9 cellular contexts compared by ENCODE assay signal in the genomic region with DNA sequence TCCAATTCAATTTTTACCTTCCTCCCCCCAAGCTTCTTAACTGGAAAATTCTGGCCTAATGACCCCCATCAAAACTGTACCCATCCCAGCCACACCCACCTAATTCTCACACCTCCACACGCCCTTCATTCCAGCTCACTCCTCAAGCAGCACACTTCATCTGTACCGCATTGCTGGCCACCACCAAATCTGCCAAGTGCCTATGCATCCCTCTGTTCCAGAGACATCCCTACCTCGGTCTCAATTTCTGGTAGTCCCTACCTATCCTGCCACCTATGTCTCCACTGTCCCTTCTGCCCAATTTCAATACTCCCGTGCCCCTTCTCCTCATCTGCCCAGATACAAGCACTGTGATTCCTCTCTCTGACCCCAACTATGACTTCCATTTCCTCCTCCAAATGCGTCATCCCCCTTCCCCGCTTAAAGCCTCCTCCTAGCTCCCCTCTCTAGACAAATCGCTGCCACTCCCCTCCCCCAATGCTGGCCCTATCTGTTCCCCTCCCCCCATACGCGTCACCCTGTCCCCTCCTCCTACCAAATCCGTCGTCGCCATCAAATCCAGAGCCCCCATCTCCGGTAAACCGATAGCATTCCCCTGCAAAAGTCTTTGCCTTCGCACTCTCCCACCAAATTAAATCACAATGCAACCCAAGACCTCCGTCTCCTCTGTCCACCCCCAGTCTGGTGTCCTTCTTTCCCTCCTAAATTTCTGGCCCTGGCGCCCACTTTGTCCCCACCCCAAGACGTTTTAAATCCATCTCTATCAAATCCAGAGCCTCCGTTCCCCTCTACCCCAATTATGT. TPM values are rescaled to one million over a fixed set of nuclear protein-coding genes. Genes with fewer than 3 reads are reported as not detected.
A peak's percentile ranks its signal among the peaks of the same experiment; 100 is the strongest.
DNase-seq lines count a peak whose midpoint lies in the region; ATAC-seq and TF ChIP-seq lines count a peak whose summit lies in the region.
"Had no signal": no experiment of that assay in that cellular context is flagged by ENCODE, and none has a peak within 500 bp of the region (broad histone marks: within the 10 kb centered on the region; RNA-seq: fewer than 3 reads in every experiment).

No MANE protein-coding gene starts in this region.

- H3K9me3 Mint-ChIP-seq in T-helper 2 cell treated with Interferon-gamma antibody and Interleukin-4, amounts not matched to agents 5 μg/mL and 100 μg/mL, for 36 hours: no peaks in the 10 kb centered on the region
- H3K9me3 Mint-ChIP-seq: stimulated activated naive CD8-positive, alpha-beta T cell treated with anti-CD3 and anti-CD28 coated beads, Interleukin-15, Interleukin-2, amounts not matched to agents 100 ng/mL and 50 ng/mL, for 24 hours had no signal

- H3K4me3 ChIP-seq in A673 (ENCODE audit: low read depth, low read length, poor library complexity, severe bottlenecking) (peak overlapping the region; percentile 99), HEK293 (ENCODE audit: low read depth, low read length) (peak overlapping the region; percentile 77), left lung (peak overlapping the region; percentile 98 to 99)

- H3K27me3 Mint-ChIP-seq in T-helper 2 cell treated with Interferon-gamma antibody and Interleukin-4, amounts not matched to agents 5 μg/mL and 100 μg/mL, for 36 hours (ENCODE audit: low read depth): peaks cover 2% of the 10 kb centered on the region
- H3K27me3 Mint-ChIP-seq: stimulated activated naive CD8-positive, alpha-beta T cell treated with anti-CD3 and anti-CD28 coated beads, Interleukin-15, Interleukin-2, amounts not matched to agents 100 ng/mL and 50 ng/mL, for 24 hours had no signal

- H3K27ac Mint-ChIP-seq in T-helper 2 cell treated with Interferon-gamma antibody and Interleukin-4, amounts not matched to agents 5 μg/mL and 100 μg/mL, for 36 hours: no peak overlapping the region

- H3K27ac ChIP-seq in A673 (ENCODE audit: low read depth, low read length, poor library complexity, severe bottlenecking) (peak overlapping the region; percentile 99), HEK293 (ENCODE audit: extremely low read depth, low read depth, low read length) (peak overlapping the region; percentile 38; the same call in 1 of the 2 replicates), left lung (peak overlapping the region; percentile 95 to 98)

- TF ChIP-seq CTCF in A673 (conservative IDR thresholded peaks at IDR 0.05; ENCODE audit: low read depth, low read length): no peak
- no peak for TF ChIP-seq CTCF in HEK293 (tag by site-specific recombination; IDR thresholded peaks at IDR 0.05)
- no peak for TF ChIP-seq CTCF in left lung (IDR thresholded peaks at IDR 0.05)

- H3K27me3 ChIP-seq in A673 (replicated peaks; ENCODE audit: insufficient read depth, low read depth, low read length, poor library complexity) (no peaks in the 10 kb centered on the region), left lung (no peaks in the 10 kb centered on the region)

- H3K9me3 ChIP-seq in A673 (ENCODE audit: low read depth, low read length, poor library complexity, severe bottlenecking) (no peaks in the 10 kb centered on the region), HEK293 (ENCODE audit: control insufficient read depth, insufficient read depth, low read depth, low read length) (no peaks in the 10 kb centered on the region), left lung (no peaks in the 10 kb centered on the region)

- H3K4me1 ChIP-seq in A673 (ENCODE audit: insufficient read depth, low read length, poor library complexity, severe bottlenecking): peaks cover 14% of the 10 kb centered on the region
- H3K4me1 ChIP-seq in HEK293 (ENCODE audit: control insufficient read depth, insufficient read depth, low read length): peaks cover 14% of the 10 kb centered on the region
- peaks cover 16 to 63% of the 10 kb centered on the region in 2 donors for H3K4me1 ChIP-seq in left lung

- intact Hi-C loops in A673 (cut with micrococcal nuclease; ENCODE audit: unreplicated experiment): no loop called here
- intact Hi-C loops in left lung (cut with DNase I): loop anchor here in 1 of 2 donors (10.0 kb wide), 1 partner anchor 100 kb away; a partner anchor contains a TSS

- H3K36me3 ChIP-seq in A673 (ENCODE audit: insufficient read depth, low read length, poor library complexity, severe bottlenecking) (peaks cover 6% of the 10 kb centered on the region), HEK293 (ENCODE audit: control insufficient read depth in 2 of 2, insufficient read depth in 1 of 2, low read length in 2 of 2) (peaks cover 0 to 25% of the 10 kb centered on the region in 2 experiments; a peak in 2 of 3 replicates), left lung (peaks cover 0 to 21% of the 10 kb centered on the region in 2 donors)

- DNase-seq in A673 (ENCODE audit: low spot score): peak; percentile 62
- DNase-seq in T-helper 2 cell treated with Interferon-gamma antibody and Interleukin-4, amounts not matched to agents 5 μg/mL and 100 μg/mL, for 36 hours (ENCODE audit: low spot score): peak; percentile 37
- peak; percentile 17 for DNase-seq in cerebellar cortex (ENCODE audit: low spot score)
- peak in 1 of 2 donors; percentile 65 for DNase-seq in left lung
- peak in 2 of 3 donors; percentile 55 to 74 for DNase-seq in stimulated activated CD4-positive, alpha-beta T cell treated with anti-CD3 and anti-CD28 coated beads, TNF-alpha, amount 100 ng/mL, for 48 hours (ENCODE audit: low read depth in 3 of 3)
- DNase-seq in NCI-H1092 (lab: John Stamatoyannopoulos, UW): no peak

- peaks cover 9% of the 10 kb centered on the region for H3K36me3 Mint-ChIP-seq in T-helper 2 cell treated with Interferon-gamma antibody and Interleukin-4, amounts not matched to agents 5 μg/mL and 100 μg/mL, for 36 hours (ENCODE audit: low read depth)

- TF ChIP-seq POLR2A in GM18505 (IDR thresholded peaks at IDR 0.05; ENCODE audit: borderline replicate concordance, extremely low read depth, insufficient read depth, insufficient read length): no peak

- no TSS peak for BruUV-seq in A673 (replicated peaks; lab: Mats Ljungman, UMichigan)

- H3K4me3 Mint-ChIP-seq in T-helper 2 cell treated with Interferon-gamma antibody and Interleukin-4, amounts not matched to agents 5 μg/mL and 100 μg/mL, for 36 hours: no peak overlapping the region
- H3K4me3 Mint-ChIP-seq: stimulated activated naive CD8-positive, alpha-beta T cell treated with anti-CD3 and anti-CD28 coated beads, Interleukin-15, Interleukin-2, amounts not matched to agents 100 ng/mL and 50 ng/mL, for 24 hours had no signal

- CTCF ChIA-PET in A673 (lab: Charles Lee) (no interaction called here), HEK293 (lab: Yijun Ruan, JAX) (interaction anchor here (0.6 to 5.1 kb wide), 4 partner anchors 34 to 679 kb away, joined by 3 to 41 read pairs (median 5); no protein-coding TSS in a partner anchor)

- POLR2A ChIA-PET in A673 (lab: Charles Lee; ENCODE audit: low non-redundant PET) (no interaction called here), HEK293 (lab: Yijun Ruan, JAX) (interaction anchor here (0.6 to 1.8 kb wide), 12 partner anchors 9 to 1068 kb away, joined by 3 to 17 read pairs (median 4); a partner anchor contains a TSS)

- peaks cover 28% of the 10 kb centered on the region for H3K4me1 Mint-ChIP-seq in T-helper 2 cell treated with Interferon-gamma antibody and Interleukin-4, amounts not matched to agents 5 μg/mL and 100 μg/mL, for 36 hours (ENCODE audit: low read depth)

- ATAC-seq in left lung (peak; percentile 25), GM18505 (IDR thresholded peaks at IDR 0.05; ENCODE audit: unreplicated experiment) (no peak)

TF ChIP-seq in HEK293, 187 proteins besides CTCF, POLR2A, EP300 and RAD21 (continues in another document):
- TF ChIP-seq ZNF629 (tag by site-specific recombination; IDR thresholded peaks at IDR 0.05) (peak; percentile 85), KLF10 (tag by site-specific recombination; IDR thresholded peaks at IDR 0.05) (peak; percentile 64; the same call in 1 of the 2 replicates), OSR2 (tag by site-specific recombination; IDR thresholded peaks at IDR 0.05) (0 out of 2 replicates have a peak, but pooled peaks have one; percentile 7)
- TF ChIP-seq, protein P1, sequence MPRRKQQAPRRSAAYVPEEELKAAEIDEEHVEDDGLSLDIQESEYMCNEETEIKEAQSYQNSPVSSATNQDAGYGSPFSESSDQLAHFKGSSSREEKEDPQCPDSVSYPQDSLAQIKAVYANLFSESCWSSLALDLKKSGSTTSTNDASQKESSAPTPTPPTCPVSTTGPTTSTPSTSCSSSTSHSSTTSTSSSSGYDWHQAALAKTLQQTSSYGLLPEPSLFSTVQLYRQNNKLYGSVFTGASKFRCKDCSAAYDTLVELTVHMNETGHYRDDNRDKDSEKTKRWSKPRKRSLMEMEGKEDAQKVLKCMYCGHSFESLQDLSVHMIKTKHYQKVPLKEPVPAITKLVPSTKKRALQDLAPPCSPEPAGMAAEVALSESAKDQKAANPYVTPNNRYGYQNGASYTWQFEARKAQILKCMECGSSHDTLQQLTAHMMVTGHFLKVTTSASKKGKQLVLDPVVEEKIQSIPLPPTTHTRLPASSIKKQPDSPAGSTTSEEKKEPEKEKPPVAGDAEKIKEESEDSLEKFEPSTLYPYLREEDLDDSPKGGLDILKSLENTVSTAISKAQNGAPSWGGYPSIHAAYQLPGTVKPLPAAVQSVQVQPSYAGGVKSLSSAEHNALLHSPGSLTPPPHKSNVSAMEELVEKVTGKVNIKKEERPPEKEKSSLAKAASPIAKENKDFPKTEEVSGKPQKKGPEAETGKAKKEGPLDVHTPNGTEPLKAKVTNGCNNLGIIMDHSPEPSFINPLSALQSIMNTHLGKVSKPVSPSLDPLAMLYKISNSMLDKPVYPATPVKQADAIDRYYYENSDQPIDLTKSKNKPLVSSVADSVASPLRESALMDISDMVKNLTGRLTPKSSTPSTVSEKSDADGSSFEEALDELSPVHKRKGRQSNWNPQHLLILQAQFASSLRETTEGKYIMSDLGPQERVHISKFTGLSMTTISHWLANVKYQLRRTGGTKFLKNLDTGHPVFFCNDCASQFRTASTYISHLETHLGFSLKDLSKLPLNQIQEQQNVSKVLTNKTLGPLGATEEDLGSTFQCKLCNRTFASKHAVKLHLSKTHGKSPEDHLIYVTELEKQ (tag by site-specific recombination; IDR thresholded peaks at IDR 0.05; ENCODE audit: borderline replicate concordance): peak; percentile 70; the same call in 1 of the 2 replicates
- TF ChIP-seq, protein P2, sequence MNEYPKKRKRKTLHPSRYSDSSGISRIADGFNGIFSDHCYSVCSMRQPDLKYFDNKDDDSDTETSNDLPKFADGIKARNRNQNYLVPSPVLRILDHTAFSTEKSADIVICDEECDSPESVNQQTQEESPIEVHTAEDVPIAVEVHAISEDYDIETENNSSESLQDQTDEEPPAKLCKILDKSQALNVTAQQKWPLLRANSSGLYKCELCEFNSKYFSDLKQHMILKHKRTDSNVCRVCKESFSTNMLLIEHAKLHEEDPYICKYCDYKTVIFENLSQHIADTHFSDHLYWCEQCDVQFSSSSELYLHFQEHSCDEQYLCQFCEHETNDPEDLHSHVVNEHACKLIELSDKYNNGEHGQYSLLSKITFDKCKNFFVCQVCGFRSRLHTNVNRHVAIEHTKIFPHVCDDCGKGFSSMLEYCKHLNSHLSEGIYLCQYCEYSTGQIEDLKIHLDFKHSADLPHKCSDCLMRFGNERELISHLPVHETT (tag by site-specific recombination; IDR thresholded peaks at IDR 0.05): 0 out of 2 replicates have a peak, but pooled peaks have one; percentile 25

RNA-seq across cellular contexts. Expression of a gene that starts 1.2 kb away (rescaled TPM):
- 219 and 242 TPM in 2 replicates for total RNA-seq in A673 (2021)
- 100 to 1,000 TPM; 189 to 192 TPM for total RNA-seq in left lung

RNA-seq across cellular contexts. Expression of a gene that starts 20.7 kb away (rescaled TPM):
- total RNA-seq in A673 (2021): not detected in 2 replicates
- 10 to 100 TPM; 24.7 to 60.3 TPM for total RNA-seq in left lung

RNA-seq across cellular contexts. Expression of a gene that starts 30.2 kb away (rescaled TPM):
- total RNA-seq in A673 (2021) (not detected in 2 replicates), left lung (1 to 10 TPM; 2.5 TPM)

Comparison
In these comparisons a context has a peak if more than half of its experiments do, and no peak if none do; other contexts are left out.
1. H3K27ac ChIP-seq: peak in every context shown above with its lines; median percentile 99 in A673; 96 in left lung; 38 in HEK293.
2. RNA of a gene that starts 20.7 kb away (total RNA-seq): 24.7 to 60.3 TPM in left lung; not detected in A673; every median in the first group is over 10 times any median in the second.
3. Peak in every context shown above with its lines, with median percentiles within 50 percentile points of each other: H3K4me3 ChIP-seq.